7 cellular contexts compared by ENCODE assay signal in the genomic region with DNA sequence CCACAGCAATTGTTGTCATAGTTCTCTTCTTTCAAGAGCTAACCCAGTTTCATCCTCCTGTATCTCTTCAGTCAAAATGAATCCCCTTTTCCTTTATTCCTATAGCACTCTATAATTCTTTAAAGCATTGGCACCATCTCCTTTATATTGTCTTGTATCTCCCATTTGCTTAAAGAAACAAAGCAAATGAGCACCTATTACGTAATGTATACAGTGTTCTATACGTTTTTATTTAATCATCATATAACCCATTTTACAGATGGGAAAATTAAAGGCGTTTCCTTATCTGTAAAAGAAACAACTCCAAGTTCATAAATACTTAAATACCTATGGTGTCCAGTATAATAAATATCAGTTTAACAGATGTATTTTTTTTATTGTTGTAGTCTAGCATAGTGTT.
"Had no signal": no experiment of that assay in that cellular context is flagged by ENCODE, and none has a peak within 500 bp of the region (broad histone marks: within the 10 kb centered on the region; RNA-seq: fewer than 3 reads in every experiment).

No MANE protein-coding gene starts in this region.

- DNase-seq: H9, HCEC 1CT, KG1 had no signal

- H3K4me3 ChIP-seq: GM23338 had no signal

- FAIRE-seq: H1, H54 had no signal

- H3K4me2 ChIP-seq: GM23338 had no signal

- H3K27ac ChIP-seq: HL-60 had no signal

- ATAC-seq: GM23338 had no signal
